18 cellular contexts compared by ENCODE assay signal in genomic region chr22:24028533-24028932, GRCh38. TPM values are rescaled to one million over a fixed set of nuclear protein-coding genes. Genes with fewer than 3 reads are reported as not detected.
"Had no signal": no experiment of that assay in that cellular context is flagged by ENCODE, and none has a peak within 500 bp of the region (broad histone marks: within the 10 kb centered on the region; RNA-seq: fewer than 3 reads in every experiment).

No MANE protein-coding gene starts in this region.

- ATAC-seq: gastrocnemius medialis, heart right ventricle, right cardiac atrium had no signal

- H3K27ac ChIP-seq: ascending aorta, colonic mucosa, epithelial cell of prostate, heart right ventricle, left ventricle myocardium inferior, VCaP had no signal

- DNase-seq: activated CD4-positive, alpha-beta T cell treated with anti-CD3 and anti-CD28 coated beads for 48 hours; activated effector memory CD4-positive, alpha-beta T cell treated with Interleukin-2 at 50 U/mL for 16 hours; caudate nucleus; colonic mucosa; effector CD8-positive, alpha-beta T cell; gastrocnemius medialis; heart right ventricle; left ventricle myocardium inferior; right cardiac atrium; small intestine; T-helper 1 cell; trophoblast cell had no signal

- H3K4me3 ChIP-seq: ascending aorta, colonic mucosa, gastrocnemius medialis, heart right ventricle, left ventricle myocardium inferior had no signal

- H3K27me3 ChIP-seq: ascending aorta, colonic mucosa, gastrocnemius medialis, heart right ventricle had no signal

- H3K9me3 ChIP-seq: colonic mucosa, gastrocnemius medialis had no signal

- H3K4me1 ChIP-seq: ascending aorta had no signal

- H3K36me3 ChIP-seq: colonic mucosa, gastrocnemius medialis had no signal

RNA-seq across cellular contexts. Expression of gene GSTT4, which starts 23.3 kb away (rescaled TPM):
- total RNA-seq: activated CD8-positive, alpha-beta memory T cell treated with anti-CD3 and anti-CD28 coated beads for 36 hours; ascending aorta; colonic mucosa; gastrocnemius medialis; heart right ventricle; left ventricle myocardium inferior; right cardiac atrium; subcutaneous adipose tissue had no signal
- polyA plus RNA-seq: heart right ventricle, keratinocyte, right cardiac atrium, small intestine had no signal

RNA-seq across cellular contexts. Expression of gene GSTT2, which starts 48.6 kb away (rescaled TPM):
- total RNA-seq: activated CD8-positive, alpha-beta memory T cell treated with anti-CD3 and anti-CD28 coated beads for 36 hours; ascending aorta; colonic mucosa; right cardiac atrium; subcutaneous adipose tissue had no signal
